Comparison of ENCODE assay signal across 8 cellular contexts in the genomic region with DNA sequence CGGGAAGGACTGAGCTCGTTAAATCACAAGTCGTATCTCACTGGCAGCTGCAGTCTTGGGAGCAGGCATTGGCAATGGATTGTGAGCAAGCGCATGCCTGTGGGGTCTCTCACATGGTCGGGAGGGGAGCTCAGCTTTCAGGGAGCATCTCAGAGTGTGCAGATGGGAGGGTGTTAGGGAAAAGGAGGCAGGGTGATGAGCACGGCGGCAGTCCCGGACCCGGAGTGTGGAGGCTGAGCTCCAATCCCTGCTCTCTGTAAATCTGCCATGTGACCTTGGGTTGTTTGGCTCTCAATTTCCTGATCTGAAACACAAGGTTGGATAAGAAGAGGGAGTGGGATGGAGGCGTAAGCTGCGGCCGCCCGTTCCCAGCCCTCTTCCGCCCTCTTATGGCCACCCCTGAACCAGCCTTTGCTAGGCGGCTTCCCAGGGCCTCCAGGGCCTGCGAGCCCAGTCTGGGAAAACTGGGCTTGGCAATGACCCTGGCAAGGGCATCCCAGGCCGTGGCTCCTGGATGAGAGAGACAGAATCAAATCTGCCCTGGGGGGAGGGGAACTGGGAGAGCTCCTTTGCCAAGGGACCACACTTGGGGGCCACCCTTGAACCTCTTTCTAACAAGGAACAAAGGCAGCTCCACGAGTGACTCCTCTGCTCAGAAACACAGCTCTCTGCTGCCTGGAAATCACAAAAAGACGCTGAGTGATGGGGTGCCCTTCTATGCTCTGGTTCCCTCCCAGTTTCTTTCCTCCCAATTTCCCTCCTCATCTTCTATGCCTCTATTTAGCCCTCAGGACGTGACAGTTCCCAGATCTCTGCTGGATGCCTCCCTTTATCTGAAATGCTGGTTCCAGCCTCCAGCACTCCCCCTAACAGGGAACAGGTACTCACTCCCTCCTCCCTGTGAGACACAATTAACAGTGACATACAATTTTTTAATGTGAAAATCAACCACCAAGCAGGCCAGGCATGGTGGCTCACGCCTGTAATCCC. TPM values are rescaled to one million over a fixed set of nuclear protein-coding genes. Genes with fewer than 3 reads are reported as not detected.
DNase-seq lines count a peak whose midpoint lies in the region; ATAC-seq and TF ChIP-seq lines count a peak whose summit lies in the region.

No MANE protein-coding gene starts in this region.

- H3K4me1 ChIP-seq in Peyer's patch, result peaks cover 0 to 11% (median 0%) of the 10 kb centered on the region in 4 donors

- peak; percentile 41 for DNase-seq in DMS114 treated with DMSO at 0.1 percent for 48 hours (lab: John Stamatoyannopoulos, UW; ENCODE audit: unreplicated experiment)
- peak; percentile 85 for DNase-seq in HT1080 (ENCODE audit: low read depth)
- DNase-seq in Peyer's patch, result peak in 2 of 3 donors; percentile 68 to 71
- DNase-seq in dermis blood vessel endothelial cell, result peak; percentile 83
- DNase-seq in left kidney (ENCODE audit: low read depth, low spot score), result peak; percentile 92
- peak; percentile 41 for DNase-seq in stimulated activated CD8-positive, alpha-beta memory T cell treated with anti-CD3 and anti-CD28 coated beads, Interleukin-4, amount 100 ng/mL, for 48 hours
- DNase-seq in AML-193 (lab: John Stamatoyannopoulos, UW), result no peak

- no peaks in the 10 kb centered on the region for H3K27me3 ChIP-seq in Peyer's patch

- peak overlapping the region in 1 of 4 donors; percentile 10 for H3K4me3 ChIP-seq in Peyer's patch

- H3K27ac ChIP-seq in Peyer's patch, result no peak overlapping the region

- H3K36me3 ChIP-seq in Peyer's patch, result no peaks in the 10 kb centered on the region

- H3K9me3 ChIP-seq in Peyer's patch, result no peaks in the 10 kb centered on the region

- TF ChIP-seq POLR2A in Peyer's patch (IDR thresholded peaks at IDR 0.05), result no peak

- no peak for ATAC-seq in GM21528 (IDR thresholded peaks at IDR 0.05; ENCODE audit: low FRiP score, unreplicated experiment)

- peak in 4 of 6 experiments; percentile 52 to 64 (median 60) for TF ChIP-seq CTCF in Peyer's patch (IDR thresholded peaks at IDR 0.05)

RNA-seq across cellular contexts. Expression of gene LOXL4, which starts 41.7 kb away (rescaled TPM):
- total RNA-seq in HT1080 (2014; rRNA removed; shearing (Covaris generic)), result not detected in 2 replicates
- not detected in 2 replicates for polyA plus RNA-seq in HT1080 (2015; cell fraction: cytosol; rRNA removed)
- not detected in 2 replicates for polyA plus RNA-seq in HT1080 (2015; cell fraction: nucleus; rRNA removed)
- total RNA-seq in Peyer's patch (1 to 10 TPM in 2 of 4 donors, under 1 TPM in 1, not detected in 1; 0.85 to 1.7 (median 1.6) TPM), dermis blood vessel endothelial cell (0.68 and 0.88 TPM in 2 replicates)

Comparison
In these comparisons a context has a peak if more than half of its experiments do, and no peak if none do; other contexts are left out.
1. DNase-seq: peak in DMS114 treated with DMSO at 0.1 percent for 48 hours (single experiment), HT1080 (single experiment), Peyer's patch (2 of 3), dermis blood vessel endothelial cell (single experiment), left kidney (single experiment) and stimulated activated CD8-positive, alpha-beta memory T cell treated with anti-CD3 and anti-CD28 coated beads, Interleukin-4, amount 100 ng/mL, for 48 hours (single experiment); none in AML-193 (0 of 2).